Comparison of ENCODE assay signal across 18 cellular contexts in the genomic region with DNA sequence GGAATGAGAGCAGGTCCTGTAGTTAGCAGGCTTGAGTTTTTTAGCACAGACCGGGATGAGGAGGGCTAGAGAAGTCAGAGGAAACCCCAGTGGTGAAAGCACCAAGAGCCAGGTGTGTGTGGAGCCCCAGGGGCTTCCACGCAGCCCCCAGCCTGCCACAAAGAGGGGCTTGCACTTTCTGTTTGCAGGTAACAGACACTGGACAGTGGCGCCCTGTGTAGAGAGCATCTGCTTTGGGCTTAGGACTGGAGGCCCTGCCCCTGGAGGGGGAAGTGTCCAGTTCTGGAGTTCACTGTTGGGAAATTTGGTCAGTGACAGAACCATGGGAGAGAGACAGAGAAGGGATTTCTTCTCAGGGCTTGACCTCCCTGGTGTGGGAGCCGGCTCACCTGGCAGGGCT. TPM values are rescaled to one million over a fixed set of nuclear protein-coding genes. Genes with fewer than 3 reads are reported as not detected.
DNase-seq lines count a peak whose midpoint lies in the region; ATAC-seq, FAIRE-seq and TF ChIP-seq lines count a peak whose summit lies in the region.
"Had no signal": no experiment of that assay in that cellular context is flagged by ENCODE, and none has a peak within 500 bp of the region (broad histone marks: within the 10 kb centered on the region; RNA-seq: fewer than 3 reads in every experiment).

No MANE protein-coding gene starts in this region.

- H3K27ac Mint-ChIP-seq in MCF 10A (ENCODE audit: low read depth, unreplicated experiment), result peak overlapping the region; percentile 3
- H3K27ac Mint-ChIP-seq in brain, result peak overlapping the region; percentile 5 to 91 (median 64)
- H3K27ac Mint-ChIP-seq in natural killer cell treated with Interleukin-12 subunit alpha and Interleukin-12 subunit beta and Interleukin-15 and Interleukin-18, amount 100 ng/mL, for 72 hours, result no peak overlapping the region

- H3K27me3 Mint-ChIP-seq in MCF 10A (ENCODE audit: insufficient read depth, unreplicated experiment) (no peaks in the 10 kb centered on the region), brain (peaks cover 9% of the 10 kb centered on the region)
- H3K27me3 Mint-ChIP-seq in natural killer cell treated with Interleukin-12 subunit alpha and Interleukin-12 subunit beta and Interleukin-15 and Interleukin-18, amount 100 ng/mL, for 72 hours, result no peaks in the 10 kb centered on the region

- TF ChIP-seq POLR2A in breast epithelium (IDR thresholded peaks at IDR 0.05) (no peak), HepG2 (IDR thresholded peaks at IDR 0.05; ENCODE audit: insufficient read depth in 1 of 2, low read depth in 2 of 2, low read length in 2 of 2) (no peak)

- CTCF ChIA-PET in MCF 10A (lab: Yijun Ruan, JAX) (interaction anchor here (0.5 to 1.9 kb wide), 2 partner anchors 52 to 136 kb away, joined by 3 to 6 read pairs; a partner anchor contains a TSS), HepG2 (lab: Yijun Ruan, JAX; ENCODE audit: low intra/inter-chr PET ratio, low total read pairs) (no interaction called here)

- ATAC-seq in HepG2 (peak; percentile 12), upper lobe of right lung (peak; percentile 8)
- no peak for ATAC-seq in natural killer cell treated with Interleukin-12 subunit alpha and Interleukin-12 subunit beta and Interleukin-15 and Interleukin-18, amount 100 ng/mL, for 72 hours

- H3K4me2 ChIP-seq in HepG2 (ENCODE audit: low read depth, low read length), result no peak overlapping the region
- H3K4me2 ChIP-seq: KMS-11 had no signal

- FAIRE-seq in HepG2 (lab: Jason Lieb, UNC), result no peak
- FAIRE-seq: H54 had no signal

- no peaks in the 10 kb centered on the region for H4K20me1 ChIP-seq in HepG2 (ENCODE audit: insufficient read depth, low read length)

- H3K27me3 ChIP-seq in breast epithelium, result no peaks in the 10 kb centered on the region
- H3K27me3 ChIP-seq in HepG2 (ENCODE audit: control insufficient read depth in 1 of 2, insufficient read depth in 2 of 2, low read length in 2 of 2), result no peaks in the 10 kb centered on the region
- H3K27me3 ChIP-seq in upper lobe of right lung, result no peaks in the 10 kb centered on the region
- H3K27me3 ChIP-seq: BLaER1 treated with 17β-estradiol and CSF1 and Interleukin-3, amounts not matched to agents 10 nM and 100 nM; MG63 had no signal

- H3K9me3 Mint-ChIP-seq in MCF 10A (ENCODE audit: unreplicated experiment), result no peaks in the 10 kb centered on the region
- no peaks in the 10 kb centered on the region for H3K9me3 Mint-ChIP-seq in brain
- no peaks in the 10 kb centered on the region for H3K9me3 Mint-ChIP-seq in natural killer cell treated with Interleukin-12 subunit alpha and Interleukin-12 subunit beta and Interleukin-15 and Interleukin-18, amount 100 ng/mL, for 72 hours

- TF ChIP-seq RAD21 in HepG2 (CRISPR knock-in tag; IDR thresholded peaks at IDR 0.05), result no peak

- TF ChIP-seq EP300 in HepG2 (IDR thresholded peaks at IDR 0.05; ENCODE audit: low read depth in 2 of 2, low read length in 2 of 2) (no peak), HepG2 (CRISPR knock-in tag; IDR thresholded peaks at IDR 0.05; ENCODE audit: borderline replicate concordance) (no peak)

- no peaks in the 10 kb centered on the region for H3K36me3 ChIP-seq in breast epithelium
- peaks cover 13 to 43% of the 10 kb centered on the region in 2 experiments for H3K36me3 ChIP-seq in HepG2 (replicated peaks in 1 of 2; ENCODE audit: control insufficient read depth in 1 of 2, insufficient read depth in 2 of 2, low read length in 2 of 2)
- peaks cover 44% of the 10 kb centered on the region for H3K36me3 ChIP-seq in upper lobe of right lung

- WGBS in HepG2 (ENCODE audit: low lambda C conversion rate), result 92% methylated on average over 2 of the region's 4 CpGs

- H3K4me1 ChIP-seq in breast epithelium (no peaks in the 10 kb centered on the region), HepG2 (ENCODE audit: insufficient read depth, low read length) (peaks cover 15% of the 10 kb centered on the region; the same call in 1 of the 2 replicates), upper lobe of right lung (no peaks in the 10 kb centered on the region)

- BruUV-seq in MCF 10A (replicated peaks; lab: Mats Ljungman, UMichigan) (no TSS peak), HepG2 (replicated peaks; lab: Mats Ljungman, UMichigan) (no TSS peak)

- H3K79me2 ChIP-seq in HepG2 (ENCODE audit: insufficient read depth, low read length), result no peaks in the 10 kb centered on the region

- H3K4me3 Mint-ChIP-seq in MCF 10A (ENCODE audit: unreplicated experiment), result no peak overlapping the region
- no peak overlapping the region for H3K4me3 Mint-ChIP-seq in brain
- H3K4me3 Mint-ChIP-seq in natural killer cell treated with Interleukin-12 subunit alpha and Interleukin-12 subunit beta and Interleukin-15 and Interleukin-18, amount 100 ng/mL, for 72 hours, result no peak overlapping the region

- no peak overlapping the region for H3K9ac ChIP-seq in HepG2 (ENCODE audit: insufficient read depth, low read depth, low read length)
- H3K9ac ChIP-seq: BLaER1 treated with 17β-estradiol and CSF1 and Interleukin-3, amounts not matched to agents 10 nM and 100 nM; KMS-11 had no signal

- H3K36me3 Mint-ChIP-seq in MCF 10A (ENCODE audit: insufficient read depth, unreplicated experiment) (peaks cover 53% of the 10 kb centered on the region), brain (peaks cover 27% of the 10 kb centered on the region)
- H3K36me3 Mint-ChIP-seq in natural killer cell treated with Interleukin-12 subunit alpha and Interleukin-12 subunit beta and Interleukin-15 and Interleukin-18, amount 100 ng/mL, for 72 hours, result peaks cover 26% of the 10 kb centered on the region

- in situ Hi-C loops in HepG2 (cut with HindIII; ENCODE audit: extremely low pct_ligation_motif_present, low pct_unique_long_range_greater_than_20kb), result no loop called here

- no peak for TF ChIP-seq CTCF in MCF 10A (IDR thresholded peaks at IDR 0.05; ENCODE audit: unreplicated experiment)
- TF ChIP-seq CTCF in breast epithelium (IDR thresholded peaks at IDR 0.05), result no peak
- TF ChIP-seq CTCF in brain (conservative IDR thresholded peaks at IDR 0.05), result no peak
- no peak for TF ChIP-seq CTCF in HepG2 (CRISPR knock-in tag; IDR thresholded peaks at IDR 0.05)
- no peak for TF ChIP-seq CTCF in upper lobe of right lung (IDR thresholded peaks at IDR 0.05)

- H3K4me1 Mint-ChIP-seq in MCF 10A (ENCODE audit: insufficient read depth, unreplicated experiment) (no peaks in the 10 kb centered on the region), brain (peaks cover 22% of the 10 kb centered on the region)
- H3K4me1 Mint-ChIP-seq in natural killer cell treated with Interleukin-12 subunit alpha and Interleukin-12 subunit beta and Interleukin-15 and Interleukin-18, amount 100 ng/mL, for 72 hours (ENCODE audit: low read depth in 2 of 2), result peaks cover 0 to 4% of the 10 kb centered on the region in 2 donors

- intact Hi-C loops in MCF 10A (cut with micrococcal nuclease), result no loop called here
- intact Hi-C loops in breast epithelium (cut with DNase I; ENCODE audit: low total_unique reads), result no loop called here
- intact Hi-C loops in HepG2 (cut with micrococcal nuclease; ENCODE audit: unreplicated experiment), result no loop called here
- intact Hi-C loops in upper lobe of right lung (cut with DNase I), result no loop called here

- H3K27ac ChIP-seq in breast epithelium, result no peak overlapping the region
- H3K27ac ChIP-seq in HepG2 (ENCODE audit: extremely low read length, insufficient read depth, low read length), result peak overlapping the region; percentile 23
- no peak overlapping the region for H3K27ac ChIP-seq in upper lobe of right lung
- H3K27ac ChIP-seq: BLaER1 treated with 17β-estradiol and CSF1 and Interleukin-3, amounts not matched to agents 10 nM and 100 nM; KMS-11 had no signal

- H3K4me3 ChIP-seq in breast epithelium, result no peak overlapping the region
- no peak overlapping the region for H3K4me3 ChIP-seq in HepG2 (replicated peaks in 1 of 3; ENCODE audit: insufficient read depth in 1 of 3, low read depth in 2 of 3, low read length in 3 of 3)
- H3K4me3 ChIP-seq in upper lobe of right lung, result no peak overlapping the region
- H3K4me3 ChIP-seq: BLaER1 treated with 17β-estradiol and CSF1 and Interleukin-3, amounts not matched to agents 10 nM and 100 nM; MG63 had no signal

- H2AFZ ChIP-seq in HepG2 (ENCODE audit: low read length), result no peak overlapping the region

- DNase-seq in MCF 10A (ENCODE audit: unreplicated experiment), result no peak
- DNase-seq in breast epithelium (ENCODE audit: low spot score in 2 of 2), result no peak
- DNase-seq in HepG2 (ENCODE audit: low spot score), result no peak
- no peak for DNase-seq in upper lobe of right lung
- DNase-seq in NCI-H446 treated with DMSO at 0.1 percent for 48 hours (lab: John Stamatoyannopoulos, UW), result no peak
- no peak for DNase-seq in natural killer cell treated with Interleukin-12 subunit alpha and Interleukin-12 subunit beta and Interleukin-15 and Interleukin-18, amount 100 ng/mL, for 72 hours (ENCODE audit: low spot score)
- DNase-seq in activated CD4-positive, CD25-positive, alpha-beta regulatory T cell treated with anti-CD3 and anti-CD28 coated beads, Interleukin-2, amount 50 U/mL, for 72 hours, result no peak
- DNase-seq: 8988T, DMS53, MG63, NCI-H1092 treated with DMSO at 0.1 percent for 48 hours, NCI-H1694, NCI-H446, NCI-H748 treated with DMSO at 0.1 percent for 48 hours had no signal

- POLR2A ChIA-PET in MCF 10A (lab: Yijun Ruan, JAX) (interaction anchor here (0.6 to 1.1 kb wide), 2 partner anchors 10 to 30 kb away, joined by 3 read pairs; no protein-coding TSS in a partner anchor), HepG2 (lab: Yijun Ruan, JAX) (interaction anchor here (1.2 kb wide), 1 partner anchor 9 kb away, joined by 4 read pairs; no protein-coding TSS in a partner anchor)

- no peaks in the 10 kb centered on the region for H3K9me3 ChIP-seq in breast epithelium
- H3K9me3 ChIP-seq in HepG2 (ENCODE audit: low read length), result no peaks in the 10 kb centered on the region
- H3K9me3 ChIP-seq in upper lobe of right lung, result no peaks in the 10 kb centered on the region
- H3K9me3 ChIP-seq: BLaER1 treated with 17β-estradiol and CSF1 and Interleukin-3, amounts not matched to agents 10 nM and 100 nM; MG63 had no signal

RNA-seq across cellular contexts. Expression of a gene that starts 19.5 kb away (rescaled TPM):
- total RNA-seq in MCF 10A (2022) (not detected in 2 replicates), breast epithelium (1 to 10 TPM in 2 of 3 donors, under 1 TPM in 1; 0.59 to 9.1 (median 8.2) TPM), HepG2 (2016; rRNA removed; fragmentation: Illumina TruSeq; extraction: Trizol) (378 and 892 TPM in 2 replicates), upper lobe of right lung (1.8 TPM)
- polyA plus RNA-seq in brain (ENCODE audit: insufficient read depth, low read depth, low replicate concordance) (162 TPM), HepG2 (2011; rRNA removed) (2,071 and 2,729 TPM in 2 replicates)
- 75.9 and 76.7 TPM in 2 replicates for total RNA-seq in HepG2 (2016; cell fraction: cytosol; rRNA removed; fragmentation: Illumina TruSeq; extraction: Trizol; ENCODE audit: low read depth)
- total RNA-seq in HepG2 (2016; cell fraction: insoluble cytoplasmic fraction; rRNA removed; fragmentation: Illumina TruSeq; extraction: Trizol), result 368 and 897 TPM in 2 replicates
- 150 and 163 TPM in 2 replicates for total RNA-seq in HepG2 (2016; cell fraction: membrane; rRNA removed; fragmentation: Illumina TruSeq; extraction: Trizol)
- 728 and 881 TPM in 2 replicates for total RNA-seq in HepG2 (2016; cell fraction: nucleus; rRNA removed; fragmentation: Illumina TruSeq; extraction: Trizol)
- 1,947 and 1,991 TPM in 2 replicates for polyA plus RNA-seq in HepG2 (2011; cell fraction: cytosol; rRNA removed)
- 1,234 and 1,580 TPM in 2 replicates for polyA plus RNA-seq in HepG2 (2011; cell fraction: nucleus; rRNA removed)
- polyA plus RNA-seq in HepG2 (2012), result 1,477 and 1,796 TPM in 2 replicates
- polyA plus RNA-seq in HepG2 (2016; cell fraction: cytosol; fragmentation: Illumina TruSeq; extraction: Trizol; ENCODE audit: low read depth), result 105 and 108 TPM in 2 replicates
- 413 and 471 TPM in 2 replicates for polyA plus RNA-seq in HepG2 (2016; cell fraction: insoluble cytoplasmic fraction; fragmentation: Illumina TruSeq; extraction: Trizol; ENCODE audit: low read depth)
- 154 and 159 TPM in 2 replicates for polyA plus RNA-seq in HepG2 (2016; cell fraction: membrane; fragmentation: Illumina TruSeq; extraction: Trizol; ENCODE audit: low read depth)
- polyA plus RNA-seq in HepG2 (2016; cell fraction: nucleus; fragmentation: Illumina TruSeq; extraction: Trizol; ENCODE audit: insufficient read depth, low read depth), result 1,282 and 1,316 TPM in 2 replicates
- polyA minus RNA-seq in HepG2 (2011; rRNA and poly(A)+ RNA removed; ENCODE audit: low replicate concordance), result 0.94 and 2,464 TPM in 2 replicates
- 761 and 986 TPM in 2 replicates for polyA minus RNA-seq in HepG2 (2011; cell fraction: cytosol; rRNA and poly(A)+ RNA removed)
- 279 and 432 TPM in 2 replicates for polyA minus RNA-seq in HepG2 (2011; cell fraction: nucleus; rRNA and poly(A)+ RNA removed)
- not detected for total RNA-seq in natural killer cell treated with Interleukin-12 subunit alpha and Interleukin-12 subunit beta and Interleukin-15 and Interleukin-18, amount 100 ng/mL, for 72 hours

RNA-seq across cellular contexts. Expression of a gene that starts 52.2 kb away (rescaled TPM):
- total RNA-seq in MCF 10A (2022) (39.5 and 46.7 TPM in 2 replicates), breast epithelium (10 to 100 TPM; 22.9 to 44.3 (median 33.4) TPM), HepG2 (2016; rRNA removed; fragmentation: Illumina TruSeq; extraction: Trizol) (36.3 and 51.3 TPM in 2 replicates), upper lobe of right lung (26.7 TPM)
- polyA plus RNA-seq in brain (ENCODE audit: insufficient read depth, low read depth, low replicate concordance) (13.8 TPM), HepG2 (2011; rRNA removed) (16.0 and 16.8 TPM in 2 replicates)
- total RNA-seq in HepG2 (2016; cell fraction: cytosol; rRNA removed; fragmentation: Illumina TruSeq; extraction: Trizol; ENCODE audit: low read depth), result 9.3 and 9.7 TPM in 2 replicates
- 36.8 and 53.0 TPM in 2 replicates for total RNA-seq in HepG2 (2016; cell fraction: insoluble cytoplasmic fraction; rRNA removed; fragmentation: Illumina TruSeq; extraction: Trizol)
- total RNA-seq in HepG2 (2016; cell fraction: membrane; rRNA removed; fragmentation: Illumina TruSeq; extraction: Trizol), result 14.3 and 14.7 TPM in 2 replicates
- total RNA-seq in HepG2 (2016; cell fraction: nucleus; rRNA removed; fragmentation: Illumina TruSeq; extraction: Trizol), result 27.7 and 28.8 TPM in 2 replicates
- polyA plus RNA-seq in HepG2 (2011; cell fraction: cytosol; rRNA removed), result 9.1 and 13.0 TPM in 2 replicates
- polyA plus RNA-seq in HepG2 (2011; cell fraction: nucleus; rRNA removed), result 19.2 and 23.7 TPM in 2 replicates
- 18.8 and 23.0 TPM in 2 replicates for polyA plus RNA-seq in HepG2 (2012)
- polyA plus RNA-seq in HepG2 (2016; cell fraction: cytosol; fragmentation: Illumina TruSeq; extraction: Trizol; ENCODE audit: low read depth), result 2.2 and 2.3 TPM in 2 replicates
- polyA plus RNA-seq in HepG2 (2016; cell fraction: insoluble cytoplasmic fraction; fragmentation: Illumina TruSeq; extraction: Trizol; ENCODE audit: low read depth), result 38.6 and 41.2 TPM in 2 replicates
- polyA plus RNA-seq in HepG2 (2016; cell fraction: membrane; fragmentation: Illumina TruSeq; extraction: Trizol; ENCODE audit: low read depth), result 5.1 and 5.8 TPM in 2 replicates
- polyA plus RNA-seq in HepG2 (2016; cell fraction: nucleus; fragmentation: Illumina TruSeq; extraction: Trizol; ENCODE audit: insufficient read depth, low read depth), result 33.5 and 36.2 TPM in 2 replicates
- polyA minus RNA-seq in HepG2 (2011; rRNA and poly(A)+ RNA removed; ENCODE audit: low replicate concordance), result 12.7 and 22.2 TPM in 2 replicates
- 15.1 and 16.5 TPM in 2 replicates for polyA minus RNA-seq in HepG2 (2011; cell fraction: cytosol; rRNA and poly(A)+ RNA removed)
- polyA minus RNA-seq in HepG2 (2011; cell fraction: nucleus; rRNA and poly(A)+ RNA removed), result 34.5 and 52.2 TPM in 2 replicates
- 10 to 100 TPM; 21.8 to 36.1 TPM for total RNA-seq in natural killer cell treated with Interleukin-12 subunit alpha and Interleukin-12 subunit beta and Interleukin-15 and Interleukin-18, amount 100 ng/mL, for 72 hours

RNA-seq across cellular contexts. Expression of a gene that starts 52.7 kb away (rescaled TPM):
- not detected in 2 replicates for total RNA-seq in MCF 10A (2022)
- 1 to 10 TPM in 1 of 3 donors, not detected in 2; 2.3 TPM for total RNA-seq in breast epithelium
- 2.0 TPM for polyA plus RNA-seq in brain (ENCODE audit: insufficient read depth, low read depth, low replicate concordance)
- 0.17 and 0.31 TPM in 2 replicates for total RNA-seq in HepG2 (2016; rRNA removed; fragmentation: Illumina TruSeq; extraction: Trizol)
- not detected in 2 replicates for total RNA-seq in HepG2 (2016; cell fraction: cytosol; rRNA removed; fragmentation: Illumina TruSeq; extraction: Trizol; ENCODE audit: low read depth)
- 0.09 and 0.16 TPM in 2 replicates for total RNA-seq in HepG2 (2016; cell fraction: insoluble cytoplasmic fraction; rRNA removed; fragmentation: Illumina TruSeq; extraction: Trizol)
- not detected in 2 replicates for total RNA-seq in HepG2 (2016; cell fraction: membrane; rRNA removed; fragmentation: Illumina TruSeq; extraction: Trizol)
- total RNA-seq in HepG2 (2016; cell fraction: nucleus; rRNA removed; fragmentation: Illumina TruSeq; extraction: Trizol), result not detected in 2 replicates
- polyA plus RNA-seq in HepG2 (2011; rRNA removed), result 0.04 and 0.10 TPM in 2 replicates
- 0.06 and 0.11 TPM in 2 replicates for polyA plus RNA-seq in HepG2 (2011; cell fraction: cytosol; rRNA removed)
- polyA plus RNA-seq in HepG2 (2011; cell fraction: nucleus; rRNA removed), result 0.19 TPM in 1 of 2 replicates, not detected in the other
- 0.09 TPM in 1 of 2 replicates, not detected in the other for polyA plus RNA-seq in HepG2 (2012)
- polyA plus RNA-seq in HepG2 (2016; cell fraction: cytosol; fragmentation: Illumina TruSeq; extraction: Trizol; ENCODE audit: low read depth), result 0.26 TPM in 1 of 2 replicates, not detected in the other
- not detected in 2 replicates for polyA plus RNA-seq in HepG2 (2016; cell fraction: insoluble cytoplasmic fraction; fragmentation: Illumina TruSeq; extraction: Trizol; ENCODE audit: low read depth)
- 0.06 TPM in 1 of 2 replicates, not detected in the other for polyA plus RNA-seq in HepG2 (2016; cell fraction: membrane; fragmentation: Illumina TruSeq; extraction: Trizol; ENCODE audit: low read depth)
- 0.21 TPM in 1 of 2 replicates, not detected in the other for polyA plus RNA-seq in HepG2 (2016; cell fraction: nucleus; fragmentation: Illumina TruSeq; extraction: Trizol; ENCODE audit: insufficient read depth, low read depth)
- 0.12 TPM in 1 of 2 replicates, not detected in the other for polyA minus RNA-seq in HepG2 (2011; rRNA and poly(A)+ RNA removed; ENCODE audit: low replicate concordance)
- polyA minus RNA-seq in HepG2 (2011; cell fraction: cytosol; rRNA and poly(A)+ RNA removed), result not detected in 2 replicates
- polyA minus RNA-seq in HepG2 (2011; cell fraction: nucleus; rRNA and poly(A)+ RNA removed), result not detected in 2 replicates
- total RNA-seq in upper lobe of right lung, result 21.8 TPM
- not detected for total RNA-seq in natural killer cell treated with Interleukin-12 subunit alpha and Interleukin-12 subunit beta and Interleukin-15 and Interleukin-18, amount 100 ng/mL, for 72 hours

Comparison
In these comparisons a context has a peak if more than half of its experiments do, and no peak if none do; other contexts are left out.
1. H3K27ac Mint-ChIP-seq: peak in MCF 10A (single experiment) and brain (5 of 5); none in natural killer cell treated with Interleukin-12 subunit alpha and Interleukin-12 subunit beta and Interleukin-15 and Interleukin-18, amount 100 ng/mL, for 72 hours (0 of 2).
2. ATAC-seq: peak in HepG2 (single experiment) and upper lobe of right lung (single experiment); none in natural killer cell treated with Interleukin-12 subunit alpha and Interleukin-12 subunit beta and Interleukin-15 and Interleukin-18, amount 100 ng/mL, for 72 hours (0 of 2).
3. RNA of a gene that starts 19.5 kb away (total RNA-seq): 75.9 to 897 TPM in HepG2; 0.59 to 9.1 TPM in breast epithelium, 1.8 TPM in upper lobe of right lung (single experiment), not detected in MCF 10A and not detected in natural killer cell treated with Interleukin-12 subunit alpha and Interleukin-12 subunit beta and Interleukin-15 and Interleukin-18, amount 100 ng/mL, for 72 hours; every median in the first group is over 4 times any median in the second.